In the genomic region with DNA sequence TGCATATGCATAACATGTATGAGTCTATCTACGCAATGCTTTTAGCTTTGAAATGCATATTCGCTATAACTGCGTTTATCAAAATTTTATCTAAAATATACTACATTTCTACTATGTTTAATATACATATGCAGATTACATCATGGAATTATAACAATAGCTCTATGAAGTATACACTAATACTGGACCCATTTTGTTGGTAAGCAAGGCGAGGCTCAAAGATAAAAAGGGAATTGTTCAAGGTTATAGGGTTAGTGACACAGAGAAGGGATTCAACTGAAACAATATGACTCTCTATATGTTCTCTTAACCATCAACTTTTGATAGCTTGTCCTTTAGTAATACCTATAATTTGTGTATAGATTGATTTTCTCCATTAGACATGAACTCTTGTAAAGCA, we compare ENCODE assay signal across 34 cellular contexts.
"Had no signal": no experiment of that assay in that cellular context is flagged by ENCODE, and none has a peak within 500 bp of the region (broad histone marks: within the 10 kb centered on the region; RNA-seq: fewer than 3 reads in every experiment).

No MANE protein-coding gene starts in this region.

- H3K27me3 ChIP-seq: MG63 had no signal

- DNase-seq: Karpas-422, Kasumi-1, MG63, MM.1S, MV-4-11, NCI-H1048, NCI-H1092, NCI-H1092 treated with DMSO at 0.1 percent for 48 hours, NCI-H1105, NCI-H1105 treated with DMSO at 0.1 percent for 48 hours, NCI-H1417, NCI-H1417 treated with DMSO at 0.1 percent for 48 hours, NCI-H1436, NCI-H1436 treated with DMSO at 0.1 percent for 48 hours, NCI-H146, NCI-H1694, NCI-H1694 treated with DMSO at 0.1 percent for 48 hours, NCI-H187, NCI-H187 treated with DMSO at 0.1 percent for 48 hours, NCI-H1930, NCI-H2029, NCI-H2029 treated with DMSO at 0.1 percent for 48 hours, NCI-H2081, NCI-H2081 treated with DMSO at 0.1 percent for 48 hours, NCI-H2107, NCI-H2171, NCI-H2171 treated with DMSO at 0.1 percent for 48 hours, NCI-H2227 treated with DMSO at 0.1 percent for 48 hours, NCI-H226, NCI-H345, NCI-H446, NCI-H446 treated with DMSO at 0.1 percent for 48 hours, NCI-H510A, NCI-H510A treated with DMSO at 0.1 percent for 48 hours had no signal

- H3K9me3 ChIP-seq: MG63 had no signal

- H3K36me3 ChIP-seq: MG63 had no signal

- H3K4me3 ChIP-seq: MG63 had no signal
